Comparison of ENCODE assay signal across 1 cellular context in the genomic region with DNA sequence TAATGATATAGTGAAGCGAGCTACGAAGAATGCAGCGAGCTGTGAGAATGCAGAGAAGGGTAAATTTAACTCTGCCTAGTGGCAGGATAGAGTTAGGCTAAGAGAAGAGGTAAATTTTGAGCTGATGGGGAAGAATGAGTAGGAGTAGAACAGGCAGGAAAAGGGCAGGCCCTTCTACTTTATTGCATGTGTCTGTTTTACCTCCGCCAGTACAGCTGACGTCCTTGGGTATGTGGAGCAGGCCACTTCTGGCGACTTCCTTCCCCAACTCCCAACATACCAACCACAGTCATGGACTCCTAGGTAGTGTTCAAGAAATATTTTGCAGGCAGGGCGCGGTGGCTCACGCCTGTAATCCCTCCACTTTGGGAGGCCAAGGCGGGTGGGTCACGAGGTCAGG.
TF ChIP-seq lines count a peak whose summit lies in the region.

No MANE protein-coding gene starts in this region.

TF ChIP-seq in GM23338, 12 proteins besides CTCF, POLR2A, EP300 and RAD21 (continued from another document):
- TF ChIP-seq, protein P1, sequence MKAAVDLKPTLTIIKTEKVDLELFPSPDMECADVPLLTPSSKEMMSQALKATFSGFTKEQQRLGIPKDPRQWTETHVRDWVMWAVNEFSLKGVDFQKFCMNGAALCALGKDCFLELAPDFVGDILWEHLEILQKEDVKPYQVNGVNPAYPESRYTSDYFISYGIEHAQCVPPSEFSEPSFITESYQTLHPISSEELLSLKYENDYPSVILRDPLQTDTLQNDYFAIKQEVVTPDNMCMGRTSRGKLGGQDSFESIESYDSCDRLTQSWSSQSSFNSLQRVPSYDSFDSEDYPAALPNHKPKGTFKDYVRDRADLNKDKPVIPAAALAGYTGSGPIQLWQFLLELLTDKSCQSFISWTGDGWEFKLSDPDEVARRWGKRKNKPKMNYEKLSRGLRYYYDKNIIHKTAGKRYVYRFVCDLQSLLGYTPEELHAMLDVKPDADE (IDR thresholded peaks at IDR 0.05): no peak
